In genomic region chr12:52213541-52214420, GRCh38 we compare ENCODE assay signal across 8 cellular contexts. TPM values are rescaled to one million over a fixed set of nuclear protein-coding genes. Genes with fewer than 3 reads are reported as not detected.
DNase-seq lines count a peak whose midpoint lies in the region; TF ChIP-seq lines count a peak whose summit lies in the region.

No MANE protein-coding gene starts in this region.

- H2BK5ac ChIP-seq in mesenchymal stem cell (ENCODE audit: low read depth, low read length, poor library complexity, severe bottlenecking), result no peak overlapping the region

- peaks cover 44% of the 10 kb centered on the region for H3K4me1 ChIP-seq in BE2C
- H3K4me1 ChIP-seq in mesenchymal stem cell (ENCODE audit: control insufficient read depth, insufficient read depth, low read depth, low read length), result peaks cover 46% of the 10 kb centered on the region

- no peak overlapping the region for H2BK120ac ChIP-seq in mesenchymal stem cell (ENCODE audit: low read depth, low read length)

- H3K36me3 ChIP-seq in BE2C (no peaks in the 10 kb centered on the region), mesenchymal stem cell (ENCODE audit: control insufficient read depth in 1 of 2, insufficient read depth in 2 of 2, low read depth in 1 of 2, low read length in 2 of 2) (no peaks in the 10 kb centered on the region)

- H3K9ac ChIP-seq in mesenchymal stem cell (ENCODE audit: low read length), result no peak overlapping the region

- no peaks in the 10 kb centered on the region for H3K79me1 ChIP-seq in mesenchymal stem cell (replicated peaks; ENCODE audit: low read length, poor library complexity, severe bottlenecking)

- H2AK5ac ChIP-seq in mesenchymal stem cell (ENCODE audit: low read length, severe bottlenecking), result no peak overlapping the region

- H4K8ac ChIP-seq in mesenchymal stem cell (ENCODE audit: low read length), result no peak overlapping the region

- H3K14ac ChIP-seq in mesenchymal stem cell (ENCODE audit: low read length in 2 of 2), result no peak overlapping the region

- no peak overlapping the region for H2AFZ ChIP-seq in mesenchymal stem cell (ENCODE audit: low read depth, low read length)

- no peak overlapping the region for H2BK15ac ChIP-seq in mesenchymal stem cell (ENCODE audit: low read depth, poor library complexity, severe bottlenecking)

- no peak overlapping the region for H3K23ac ChIP-seq in mesenchymal stem cell (ENCODE audit: low read length in 2 of 2)

- peak; percentile 99 for TF ChIP-seq CTCF in BE2C (IDR thresholded peaks at IDR 0.05; ENCODE audit: low read depth, low read length)

- no peak overlapping the region for H3K4me2 ChIP-seq in mesenchymal stem cell (ENCODE audit: low read length, poor library complexity, severe bottlenecking)

- H4K91ac ChIP-seq in mesenchymal stem cell (ENCODE audit: low read length), result no peak overlapping the region

- no peak overlapping the region for H3K18ac ChIP-seq in mesenchymal stem cell (ENCODE audit: low read depth in 1 of 2, low read length in 2 of 2)

- no peak overlapping the region for H3K4me3 ChIP-seq in BE2C (ENCODE audit: low read depth, low read length)
- no peak overlapping the region for H3K4me3 ChIP-seq in mesenchymal stem cell (ENCODE audit: insufficient read depth in 1 of 2, low read depth in 1 of 2, low read length in 2 of 2)

- no peaks in the 10 kb centered on the region for H3K27me3 ChIP-seq in BE2C
- H3K27me3 ChIP-seq in mesenchymal stem cell (ENCODE audit: control insufficient read depth in 1 of 2, insufficient read depth in 1 of 2, low read length in 2 of 2), result peaks cover 0 to 38% of the 10 kb centered on the region in 2 experiments

- WGBS in mesenchymal stem cell, result 37% methylated on average over 13 of the region's 13 CpGs

- no peak overlapping the region for H3K27ac ChIP-seq in mesenchymal stem cell (ENCODE audit: low read length, poor library complexity, severe bottlenecking)

- DNase-seq in BE2C (peak; percentile 90), GM19240 (ENCODE audit: insufficient read length, low spot score) (peak; percentile 43), NCI-H2196 treated with DMSO at 0.1 percent for 48 hours (lab: John Stamatoyannopoulos, UW; ENCODE audit: unreplicated experiment) (peak; percentile 70), mesenchymal stem cell (peak; percentile 75), DMS79 (lab: John Stamatoyannopoulos, UW) (no peak)
- DNase-seq in activated CD4-positive, alpha-beta T cell treated with anti-CD3 and anti-CD28 coated beads, Interleukin-2, amount 50 U/mL, for 1 hour, result peak; percentile 56
- peak; percentile 15 for DNase-seq in effector CD8-positive, alpha-beta T cell (lab: John Stamatoyannopoulos, UW)
- DNase-seq in stimulated activated CD8-positive, alpha-beta memory T cell treated with anti-CD3 and anti-CD28 coated beads, Interleukin-7, amount 100 ng/mL, for 24 hours (ENCODE audit: low read depth), result peak; percentile 22

- H3K4ac ChIP-seq in mesenchymal stem cell (ENCODE audit: low read depth in 1 of 2, low read length in 2 of 2), result no peak overlapping the region

- no peak overlapping the region for H2BK12ac ChIP-seq in mesenchymal stem cell (ENCODE audit: low read length in 2 of 2)

- H3K9me3 ChIP-seq in BE2C (no peaks in the 10 kb centered on the region), mesenchymal stem cell (ENCODE audit: control insufficient read depth, low read length) (no peaks in the 10 kb centered on the region)

RNA-seq across cellular contexts. Expression of gene KRT7, which starts 19.3 kb away (rescaled TPM):
- 1.7 TPM for polyA plus RNA-seq in BE2C (2012; ENCODE audit: insufficient read depth, insufficient read length, low read depth)
- 5.1 TPM for polyA plus RNA-seq in mesenchymal stem cell (2013, experiment 1 of 2)
- 5.7 TPM for polyA plus RNA-seq in mesenchymal stem cell (2013, experiment 2 of 2)

RNA-seq across cellular contexts. Expression of gene KRT80, which starts 22.0 kb away (rescaled TPM):
- polyA plus RNA-seq in BE2C (2012; ENCODE audit: insufficient read depth, insufficient read length, low read depth), result 0.52 TPM
- polyA plus RNA-seq in mesenchymal stem cell (2013, experiment 1 of 2), result 0.72 TPM
- 0.84 TPM for polyA plus RNA-seq in mesenchymal stem cell (2013, experiment 2 of 2)
